17 cellular contexts compared by ENCODE assay signal in genomic region chr11:20634044-20634443, GRCh38. TPM values are rescaled to one million over a fixed set of nuclear protein-coding genes. Genes with fewer than 3 reads are reported as not detected.
DNase-seq lines count a peak whose midpoint lies in the region; ATAC-seq and TF ChIP-seq lines count a peak whose summit lies in the region.
"Had no signal": no experiment of that assay in that cellular context is flagged by ENCODE, and none has a peak within 500 bp of the region (broad histone marks: within the 10 kb centered on the region; RNA-seq: fewer than 3 reads in every experiment).

No MANE protein-coding gene starts in this region.

- no peak for DNase-seq in GM12864 (ENCODE audit: low read depth)
- DNase-seq in OCI-M1 (lab: John Stamatoyannopoulos, UW), result peak; percentile 2
- no peak for DNase-seq in fibroblast of mammary gland (ENCODE audit: low read depth)
- DNase-seq in activated CD8-positive, alpha-beta memory T cell treated with anti-CD3 and anti-CD28 coated beads, Interleukin-2, amount 50 U/mL, for 4 hours, result no peak
- DNase-seq in SK-N-DZ (ENCODE audit: low spot score), result no peak
- DNase-seq: activated effector memory CD4-positive, alpha-beta T cell treated with anti-CD3 and anti-CD28 coated beads, Interleukin-2, amount 50 U/mL, for 16 hours; AML-193; natural killer cell; NCI-H2029; NCI-H774; psoas muscle had no signal

- H3K4me3 ChIP-seq in GM12864 (ENCODE audit: low read depth, low read length), result no peak overlapping the region
- H3K4me3 ChIP-seq in fibroblast of mammary gland (ENCODE audit: control insufficient read depth, low read depth, low read length), result no peak overlapping the region
- H3K4me3 ChIP-seq: gastroesophageal sphincter, psoas muscle, smooth muscle cell, thoracic aorta had no signal

- TF ChIP-seq CTCF in C4-2B (conservative IDR thresholded peaks at IDR 0.05), result peak; percentile 59
- peak; percentile 9 for TF ChIP-seq CTCF in GM12864 (IDR thresholded peaks at IDR 0.05; ENCODE audit: low read depth, low read length, missing control alignments)
- TF ChIP-seq CTCF in fibroblast of mammary gland (conservative IDR thresholded peaks at IDR 0.05; ENCODE audit: control insufficient read depth, insufficient read depth, low read depth, low read length), result peak; percentile 1

- no peak overlapping the region for H3K27ac ChIP-seq in C4-2B
- H3K27ac ChIP-seq: gastroesophageal sphincter, psoas muscle, thoracic aorta had no signal

- ATAC-seq in HG03139 (IDR thresholded peaks at IDR 0.05; ENCODE audit: unreplicated experiment), result no peak
- ATAC-seq: activated CD4-positive, CD25-positive, alpha-beta regulatory T cell treated with anti-CD3 and anti-CD28 coated beads, Interleukin-2, amount 50 U/mL, for 24 hours; gastroesophageal sphincter; natural killer cell; psoas muscle had no signal

RNA-seq across cellular contexts. Expression of gene SLC6A5, which starts 34.6 kb away (rescaled TPM):
- polyA plus RNA-seq in SK-N-DZ (2014; cell fraction: cytosol; rRNA removed), result 0.08 and 0.23 TPM in 2 replicates
- 0.16 and 0.47 TPM in 2 replicates for polyA plus RNA-seq in SK-N-DZ (2014; cell fraction: nucleus; rRNA removed)
- polyA plus RNA-seq: psoas muscle, smooth muscle cell had no signal

RNA-seq across cellular contexts. Expression of gene NELL1, which starts 35.3 kb away (rescaled TPM):
- polyA plus RNA-seq in SK-N-DZ (2014; cell fraction: cytosol; rRNA removed), result 77.9 and 81.1 TPM in 2 replicates
- 25.9 and 36.9 TPM in 2 replicates for polyA plus RNA-seq in SK-N-DZ (2014; cell fraction: nucleus; rRNA removed)
- polyA plus RNA-seq: smooth muscle cell had no signal

Comparison
In these comparisons a context has a peak if more than half of its experiments do, and no peak if none do; other contexts are left out.
1. CTCF ChIP-seq: peak in every context shown above with its lines; median percentile 59 in C4-2B; 9 in GM12864; 1 in fibroblast of mammary gland.